In the genomic region with DNA sequence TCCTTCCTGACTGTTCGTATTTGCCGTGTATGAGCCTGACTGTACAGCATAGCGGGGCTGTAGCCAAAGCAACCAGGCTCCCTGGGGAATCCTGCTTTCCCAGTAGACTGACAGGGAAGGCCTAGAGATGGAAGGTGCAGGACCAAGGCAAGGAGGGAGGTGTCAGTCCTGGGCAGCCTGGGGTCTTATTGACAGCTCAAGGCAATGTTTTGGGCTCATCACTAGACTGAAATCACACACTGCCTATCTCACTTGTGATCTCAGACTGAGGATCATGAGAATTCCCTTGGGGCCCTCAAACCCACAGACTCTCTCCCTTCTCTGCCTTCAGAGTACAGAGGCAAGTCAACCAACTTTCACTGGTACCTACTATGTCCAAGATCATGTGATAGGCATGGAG, we compare ENCODE assay signal across 1 cellular context.
TF ChIP-seq lines count a peak whose summit lies in the region.

No MANE protein-coding gene starts in this region.

TF ChIP-seq in WTC11, 78 proteins besides CTCF, POLR2A, EP300 and RAD21 (continued from another document):
- TF ChIP-seq PRDM15 (CRISPR knock-in tag; IDR thresholded peaks at IDR 0.05) (no peak), ZNF396 (CRISPR knock-in tag; IDR thresholded peaks at IDR 0.05; ENCODE audit: borderline replicate concordance) (no peak), E2F5 (CRISPR knock-in tag; IDR thresholded peaks at IDR 0.05) (no peak)
- TF ChIP-seq, protein P1, sequence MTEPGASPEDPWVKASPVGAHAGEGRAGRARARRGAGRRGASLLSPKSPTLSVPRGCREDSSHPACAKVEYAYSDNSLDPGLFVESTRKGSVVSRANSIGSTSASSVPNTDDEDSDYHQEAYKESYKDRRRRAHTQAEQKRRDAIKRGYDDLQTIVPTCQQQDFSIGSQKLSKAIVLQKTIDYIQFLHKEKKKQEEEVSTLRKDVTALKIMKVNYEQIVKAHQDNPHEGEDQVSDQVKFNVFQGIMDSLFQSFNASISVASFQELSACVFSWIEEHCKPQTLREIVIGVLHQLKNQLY (CRISPR knock-in tag; IDR thresholded peaks at IDR 0.05), result no peak
